23 cellular contexts compared by ENCODE assay signal in genomic region chr2:36294290-36294689, GRCh38.
DNase-seq lines count a peak whose midpoint lies in the region; ATAC-seq and TF ChIP-seq lines count a peak whose summit lies in the region.
"Had no signal": no experiment of that assay in that cellular context is flagged by ENCODE, and none has a peak within 500 bp of the region (broad histone marks: within the 10 kb centered on the region; RNA-seq: fewer than 3 reads in every experiment).

No MANE protein-coding gene starts in this region.

- no peaks in the 10 kb centered on the region for H3K9me3 ChIP-seq in osteoblast (ENCODE audit: low read depth, low read length)
- H3K9me3 ChIP-seq: A549, BLaER1, heart right ventricle, spleen had no signal

- H3K9me3 Mint-ChIP-seq in T-helper 2 cell treated with Interferon-gamma antibody and Interleukin-4, amounts not matched to agents 5 μg/mL and 100 μg/mL, for 36 hours = no peaks in the 10 kb centered on the region
- H3K9me3 Mint-ChIP-seq in WTC11 = no peaks in the 10 kb centered on the region
- H3K9me3 Mint-ChIP-seq: activated naive CD4-positive, alpha-beta T cell treated with anti-CD3 and anti-CD28 coated beads, Interleukin-2, amount 10 ng/mL, durations not matched to agents 7 days and 5 days; brain; HFFc6 had no signal

- H3K27ac ChIP-seq in osteoblast (ENCODE audit: low read depth, low read length) = no peak overlapping the region
- H3K27ac ChIP-seq: A549, BLaER1, coronary artery, heart right ventricle, spleen had no signal

- H3K4me3 ChIP-seq in GM12865 (ENCODE audit: low read depth, low read length) (no peak overlapping the region), osteoblast (ENCODE audit: insufficient read depth, low read length) (no peak overlapping the region)
- H3K4me3 ChIP-seq: A549, BLaER1, coronary artery, heart right ventricle, K562, spleen had no signal

- H3K4me1 ChIP-seq in osteoblast (ENCODE audit: insufficient read depth, low read length) = no peaks in the 10 kb centered on the region
- H3K4me1 ChIP-seq: A549, BLaER1, heart right ventricle, spleen had no signal

- no peak overlapping the region for H3K4me3 Mint-ChIP-seq in T-helper 2 cell treated with Interferon-gamma antibody and Interleukin-4, amounts not matched to agents 5 μg/mL and 100 μg/mL, for 36 hours
- H3K4me3 Mint-ChIP-seq in WTC11 = no peak overlapping the region
- H3K4me3 Mint-ChIP-seq: activated naive CD4-positive, alpha-beta T cell treated with anti-CD3 and anti-CD28 coated beads, Interleukin-2, amount 10 ng/mL, durations not matched to agents 7 days and 5 days; brain; HFFc6 had no signal

- H3K4me2 ChIP-seq in osteoblast (ENCODE audit: insufficient read depth, low read length) = no peak overlapping the region
- H3K4me2 ChIP-seq: A549, BLaER1 had no signal

- POLR2A ChIA-PET in WTC11 (lab: Charles Lee) = no interaction called here

- H3K36me3 ChIP-seq in osteoblast (ENCODE audit: insufficient read depth, low read length) = no peaks in the 10 kb centered on the region
- H3K36me3 ChIP-seq: BLaER1, heart right ventricle, spleen had no signal

- no peak for ATAC-seq in WTC11
- ATAC-seq: A549, heart right ventricle, K562, left ventricle myocardium superior had no signal

- H3K27ac Mint-ChIP-seq in T-helper 2 cell treated with Interferon-gamma antibody and Interleukin-4, amounts not matched to agents 5 μg/mL and 100 μg/mL, for 36 hours = no peak overlapping the region
- no peak overlapping the region for H3K27ac Mint-ChIP-seq in WTC11
- H3K27ac Mint-ChIP-seq: activated naive CD4-positive, alpha-beta T cell treated with anti-CD3 and anti-CD28 coated beads, Interleukin-2, amount 10 ng/mL, durations not matched to agents 7 days and 5 days; brain; HFFc6 had no signal

- H4K20me1 ChIP-seq in osteoblast (ENCODE audit: insufficient read depth, low read length) = no peaks in the 10 kb centered on the region
- H4K20me1 ChIP-seq: BLaER1 had no signal

- H3K27me3 ChIP-seq in osteoblast (ENCODE audit: insufficient read depth, low read length) = no peaks in the 10 kb centered on the region
- H3K27me3 ChIP-seq: BLaER1, spleen had no signal

- H3K79me2 ChIP-seq in osteoblast (ENCODE audit: insufficient read depth, low read length) = no peaks in the 10 kb centered on the region

- TF ChIP-seq CTCF in GM12865 (IDR thresholded peaks at IDR 0.05; ENCODE audit: insufficient read depth, low read depth, low read length, missing control alignments) = no peak
- TF ChIP-seq CTCF in osteoblast (IDR thresholded peaks at IDR 0.05; ENCODE audit: extremely low read depth, low read depth, low read length) = no peak
- TF ChIP-seq CTCF in WTC11 (IDR thresholded peaks at IDR 0.05) = no peak

- H3K4me1 Mint-ChIP-seq in T-helper 2 cell treated with Interferon-gamma antibody and Interleukin-4, amounts not matched to agents 5 μg/mL and 100 μg/mL, for 36 hours (ENCODE audit: low read depth) = no peaks in the 10 kb centered on the region
- peaks cover 40% of the 10 kb centered on the region for H3K4me1 Mint-ChIP-seq in WTC11
- H3K4me1 Mint-ChIP-seq: activated naive CD4-positive, alpha-beta T cell treated with anti-CD3 and anti-CD28 coated beads, Interleukin-2, amount 10 ng/mL, durations not matched to agents 7 days and 5 days; brain had no signal

- no peaks in the 10 kb centered on the region for H3K36me3 Mint-ChIP-seq in T-helper 2 cell treated with Interferon-gamma antibody and Interleukin-4, amounts not matched to agents 5 μg/mL and 100 μg/mL, for 36 hours (ENCODE audit: low read depth)
- H3K36me3 Mint-ChIP-seq in WTC11 = no peaks in the 10 kb centered on the region
- H3K36me3 Mint-ChIP-seq: activated naive CD4-positive, alpha-beta T cell treated with anti-CD3 and anti-CD28 coated beads, Interleukin-2, amount 10 ng/mL, durations not matched to agents 7 days and 5 days; brain had no signal

- H3K27me3 Mint-ChIP-seq in T-helper 2 cell treated with Interferon-gamma antibody and Interleukin-4, amounts not matched to agents 5 μg/mL and 100 μg/mL, for 36 hours (ENCODE audit: low read depth) = peaks cover 3% of the 10 kb centered on the region
- no peaks in the 10 kb centered on the region for H3K27me3 Mint-ChIP-seq in WTC11 (ENCODE audit: low read depth)
- H3K27me3 Mint-ChIP-seq: activated naive CD4-positive, alpha-beta T cell treated with anti-CD3 and anti-CD28 coated beads, Interleukin-2, amount 10 ng/mL, durations not matched to agents 7 days and 5 days had no signal

- DNase-seq in activated CD4-positive, alpha-beta T cell treated with anti-CD3 and anti-CD28 coated beads for 48 hours = peak; percentile 31
- no peak for DNase-seq in activated CD4-positive, alpha-beta T cell treated with anti-CD3 and anti-CD28 coated beads, Interleukin-2, amount 50 U/mL, for 1 hour
- DNase-seq in GM12865 (ENCODE audit: low read depth) (peak; percentile 19), osteoblast (ENCODE audit: insufficient read length, low spot score, missing footprints) (peak; percentile 11), NCI-H2029 (lab: John Stamatoyannopoulos, UW) (no peak), WTC11 (ENCODE audit: low spot score) (no peak), DMS114 treated with DMSO at 0.1 percent for 48 hours (lab: John Stamatoyannopoulos, UW; ENCODE audit: unreplicated experiment) (no peak)
- peak; percentile 14 for DNase-seq in T-helper 2 cell treated with Interferon-gamma antibody and Interleukin-4, amounts not matched to agents 5 μg/mL and 100 μg/mL, for 36 hours (ENCODE audit: low spot score)
- DNase-seq: activated naive CD4-positive, alpha-beta T cell treated with anti-CD3 and anti-CD28 coated beads, Interleukin-2, amount 10 ng/mL, durations not matched to agents 7 days and 5 days; Calu3; heart right ventricle; HFFc6; left ventricle myocardium superior; NCI-H1105; NCI-H526; SHP77; spleen; substantia nigra had no signal

- CTCF ChIA-PET in WTC11 (lab: Charles Lee) = interaction anchor here (0.6 to 1.0 kb wide), 2 partner anchors 10 to 28 kb away, joined by 3 read pairs; no protein-coding TSS in a partner anchor

- no peak overlapping the region for H2AFZ ChIP-seq in osteoblast (ENCODE audit: low read length)

TF ChIP-seq in WTC11, 78 proteins besides CTCF, POLR2A, EP300 and RAD21 (continues in another document):
- TF ChIP-seq ZNF281 (CRISPR knock-in tag; IDR thresholded peaks at IDR 0.05) (no peak), ZNF671 (CRISPR knock-in tag; IDR thresholded peaks at IDR 0.05) (no peak), SMAD4 (CRISPR knock-in tag; IDR thresholded peaks at IDR 0.05) (no peak), FOXP4 (CRISPR knock-in tag; IDR thresholded peaks at IDR 0.05) (no peak), GABPB1 (CRISPR knock-in tag; IDR thresholded peaks at IDR 0.05) (no peak), NFE2L1 (CRISPR knock-in tag; IDR thresholded peaks at IDR 0.05) (no peak), PRRX2 (CRISPR knock-in tag; IDR thresholded peaks at IDR 0.05) (no peak), ZNF423 (CRISPR knock-in tag; IDR thresholded peaks at IDR 0.05) (no peak), ATF6 (CRISPR knock-in tag; IDR thresholded peaks at IDR 0.05) (no peak), ZBTB21 (CRISPR knock-in tag; IDR thresholded peaks at IDR 0.05; ENCODE audit: borderline replicate concordance) (no peak), NR1H2 (CRISPR knock-in tag; IDR thresholded peaks at IDR 0.05) (no peak)

Comparison
In these comparisons a context has a peak if more than half of its experiments do, and no peak if none do; other contexts are left out.
1. DNase-seq: peak in activated CD4-positive, alpha-beta T cell treated with anti-CD3 and anti-CD28 coated beads for 48 hours (single experiment), GM12865 (single experiment), T-helper 2 cell treated with Interferon-gamma antibody and Interleukin-4, amounts not matched to agents 5 μg/mL and 100 μg/mL, for 36 hours (single experiment) and osteoblast (single experiment); none in activated CD4-positive, alpha-beta T cell treated with anti-CD3 and anti-CD28 coated beads, Interleukin-2, amount 50 U/mL, for 1 hour (single experiment), NCI-H2029 (single experiment), WTC11 (single experiment) and DMS114 treated with DMSO at 0.1 percent for 48 hours (single experiment).